Comparison of ENCODE assay signal across 8 cellular contexts in the genomic region with DNA sequence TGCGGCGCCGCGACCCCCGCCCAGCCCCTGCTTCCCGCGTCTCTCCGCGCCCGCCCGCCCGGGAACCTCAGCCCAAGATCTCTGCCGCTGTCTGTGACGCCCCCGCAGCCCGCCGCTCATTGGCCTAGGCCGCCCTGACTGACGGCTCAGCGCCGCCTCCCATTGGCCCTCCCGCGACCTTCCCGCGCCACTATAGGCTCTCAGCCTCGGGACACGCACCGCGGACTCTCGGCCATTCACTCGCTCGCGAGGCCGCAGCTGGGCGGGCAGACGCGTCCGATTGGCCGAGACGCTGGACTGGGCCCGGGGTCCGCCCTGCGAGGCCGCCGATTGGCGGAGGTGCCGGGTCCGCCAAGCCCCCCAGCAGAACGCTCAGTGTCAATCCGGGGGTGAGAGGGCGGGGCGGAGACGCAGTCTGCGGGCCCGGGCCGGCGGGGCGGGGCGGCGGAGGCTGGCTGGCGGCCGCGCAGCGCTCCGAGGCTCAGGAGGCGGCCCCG. TPM values are rescaled to one million over a fixed set of nuclear protein-coding genes. Genes with fewer than 3 reads are reported as not detected.
DNase-seq lines count a peak whose midpoint lies in the region; ATAC-seq and TF ChIP-seq lines count a peak whose summit lies in the region.

A gene (minus strand): TSS at position 95 of the 497 bp plus-strand sequence. CDS start 215 bp downstream, outside the sequence.

- CTCF ChIA-PET in AG04449 (lab: Yijun Ruan, JAX) = interaction anchor here (2.5 kb wide), 1 partner anchor 19 kb away, joined by 10 read pairs; a partner anchor contains a TSS

- peak within 1 kb of the TSS; percentile 99 for H3K4me2 ChIP-seq in skeletal muscle satellite cell (ENCODE audit: low read length)

- ATAC-seq in GM18909 (IDR thresholded peaks at IDR 0.05; ENCODE audit: poor library complexity, unreplicated experiment) = peak; percentile 82
- peak; percentile 89 for ATAC-seq in HG03175 (IDR thresholded peaks at IDR 0.05; ENCODE audit: unreplicated experiment)

- intact Hi-C loops in breast epithelium (cut with DNase I; ENCODE audit: low total_unique reads) = no loop called here

- H3K9ac ChIP-seq in skeletal muscle satellite cell (ENCODE audit: low read depth, low read length) = peak within 1 kb of the TSS; percentile 88

- H3K9me3 ChIP-seq in WERI-Rb-1 (ENCODE audit: severe bottlenecking) = no peaks in the 10 kb centered on the region
- H3K9me3 ChIP-seq in breast epithelium = no peaks in the 10 kb centered on the region
- H3K9me3 ChIP-seq in iPS-18c (ENCODE audit: control insufficient read depth, insufficient read depth, low read length) = no peaks in the 10 kb centered on the region
- H3K9me3 ChIP-seq in skeletal muscle satellite cell (replicated peaks; ENCODE audit: low read length) = no peaks in the 10 kb centered on the region

- TF ChIP-seq CTCF in AG04449 (IDR thresholded peaks at IDR 0.05; ENCODE audit: insufficient read depth, low read length, missing control alignments) (no peak), WERI-Rb-1 (IDR thresholded peaks at IDR 0.05; ENCODE audit: low read depth, low read length) (no peak), breast epithelium (IDR thresholded peaks at IDR 0.05) (no peak)

- H3K36me3 ChIP-seq in WERI-Rb-1 = peaks cover 22% of the 10 kb centered on the region
- no peaks in the 10 kb centered on the region for H3K36me3 ChIP-seq in breast epithelium
- no peaks in the 10 kb centered on the region for H3K36me3 ChIP-seq in skeletal muscle satellite cell (ENCODE audit: insufficient read depth, low read length)

- TF ChIP-seq POLR2A in breast epithelium (IDR thresholded peaks at IDR 0.05) = peak; percentile 31

- no peaks in the 10 kb centered on the region for H3K27me3 ChIP-seq in WERI-Rb-1 (ENCODE audit: insufficient read depth, low read depth, severe bottlenecking)
- no peaks in the 10 kb centered on the region for H3K27me3 ChIP-seq in breast epithelium
- no peaks in the 10 kb centered on the region for H3K27me3 ChIP-seq in skeletal muscle satellite cell (ENCODE audit: control insufficient read depth, insufficient read depth, low read length)

- DNase-seq in AG04449 (ENCODE audit: low read depth, low spot score) (peak; percentile 84), NCI-H2227 treated with DMSO at 0.1 percent for 48 hours (lab: John Stamatoyannopoulos, UW) (peak; percentile 90), WERI-Rb-1 (peak; percentile 98), breast epithelium (ENCODE audit: low spot score in 2 of 2) (peak; percentile 98 to 99)

- H3K4me3 ChIP-seq in AG04449 (ENCODE audit: low read depth, low read length) = peak within 1 kb of the TSS; percentile 76
- peak within 1 kb of the TSS; percentile 56 for H3K4me3 ChIP-seq in WERI-Rb-1 (ENCODE audit: low read depth, low read length)
- peak within 1 kb of the TSS; percentile 94 to 99 (median 95) for H3K4me3 ChIP-seq in breast epithelium
- peak within 1 kb of the TSS; percentile 57 for H3K4me3 ChIP-seq in iPS-18c (ENCODE audit: insufficient read depth, low read depth, low read length)
- peak within 1 kb of the TSS; percentile 81 for H3K4me3 ChIP-seq in skeletal muscle satellite cell (ENCODE audit: low read length)

- H3K4me1 ChIP-seq in breast epithelium = peaks cover 20 to 30% of the 10 kb centered on the region in 2 donors
- H3K4me1 ChIP-seq in skeletal muscle satellite cell (ENCODE audit: control insufficient read depth, insufficient read depth, low read length) = peaks cover 43% of the 10 kb centered on the region

- POLR2A ChIA-PET in AG04449 (lab: Yijun Ruan, JAX) = interaction anchor here (0.6 to 1.0 kb wide), 2 partner anchors 26 to 276 kb away, joined by 3 read pairs; no protein-coding TSS in a partner anchor

- H3K27ac ChIP-seq in WERI-Rb-1 (peak within 1 kb of the TSS; percentile 95), breast epithelium (peak within 1 kb of the TSS; percentile 98 to 100)

RNA-seq across cellular contexts. Expression of the gene that starts here (rescaled TPM):
- 10 to 100 TPM; 27.2 to 44.8 (median 35.4) TPM for total RNA-seq in breast epithelium
- 48.4 and 75.8 TPM in 2 replicates for total RNA-seq in skeletal muscle satellite cell (2012; rRNA removed)

Comparison
In these comparisons a context has a peak if more than half of its experiments do, and no peak if none do; other contexts are left out.
1. Peak in every context shown above with its lines: DNase-seq, ATAC-seq, H3K4me3 ChIP-seq and H3K27ac ChIP-seq.